Comparison of ENCODE assay signal across 21 cellular contexts in the genomic region with DNA sequence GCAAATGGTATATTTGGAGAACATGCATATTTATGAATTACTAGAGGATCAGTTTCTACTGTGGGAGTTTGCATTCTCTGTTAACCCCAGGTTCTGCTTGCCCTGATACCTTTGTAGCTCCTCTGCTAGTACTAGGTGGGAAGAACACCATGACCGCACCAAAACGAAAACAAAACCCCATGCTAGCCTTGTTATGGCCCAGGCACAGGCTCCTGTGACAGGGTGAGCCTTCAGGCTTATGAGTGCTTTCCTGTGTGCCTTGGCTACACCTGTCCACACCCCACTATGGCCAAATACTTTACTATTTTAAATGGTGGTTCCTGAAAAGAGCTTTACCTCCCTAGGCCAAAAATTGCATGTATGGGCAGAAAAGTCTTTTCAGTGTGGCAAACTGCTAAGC.
DNase-seq lines count a peak whose midpoint lies in the region; ATAC-seq and FAIRE-seq lines count a peak whose summit lies in the region.
"Had no signal": no experiment of that assay in that cellular context is flagged by ENCODE, and none has a peak within 500 bp of the region (broad histone marks: within the 10 kb centered on the region; RNA-seq: fewer than 3 reads in every experiment).

No MANE protein-coding gene starts in this region.

- peak; percentile 50 for FAIRE-seq in GM18507 (lab: Jason Lieb, UNC)
- FAIRE-seq: A549 had no signal

- ATAC-seq in GM19351 (IDR thresholded peaks at IDR 0.05; ENCODE audit: unreplicated experiment) (peak; percentile 78), esophagus mucosa (peak; percentile 76), HG03135 (IDR thresholded peaks at IDR 0.05; ENCODE audit: unreplicated experiment) (no peak)
- ATAC-seq: A549, Right ventricle myocardium inferior had no signal

- DNase-seq in GM18507 (ENCODE audit: extremely low spot score, insufficient read length, low read depth) = no peak
- peak; percentile 13 for DNase-seq in NCI-H2029 (lab: John Stamatoyannopoulos, UW)
- DNase-seq in NCI-H345 (lab: John Stamatoyannopoulos, UW) = no peak
- DNase-seq in activated CD4-positive, alpha-beta T cell treated with anti-CD3 and anti-CD28 coated beads for 1 hour = no peak
- DNase-seq: AML-193; CD4-positive, alpha-beta T cell; COR-L47; DMS79; GDM1; GM23248; H7; KG1; MG63; NCI-H748 treated with DMSO at 0.1 percent for 48 hours; PC-9; T-helper 2 cell had no signal
